In the genomic region with DNA sequence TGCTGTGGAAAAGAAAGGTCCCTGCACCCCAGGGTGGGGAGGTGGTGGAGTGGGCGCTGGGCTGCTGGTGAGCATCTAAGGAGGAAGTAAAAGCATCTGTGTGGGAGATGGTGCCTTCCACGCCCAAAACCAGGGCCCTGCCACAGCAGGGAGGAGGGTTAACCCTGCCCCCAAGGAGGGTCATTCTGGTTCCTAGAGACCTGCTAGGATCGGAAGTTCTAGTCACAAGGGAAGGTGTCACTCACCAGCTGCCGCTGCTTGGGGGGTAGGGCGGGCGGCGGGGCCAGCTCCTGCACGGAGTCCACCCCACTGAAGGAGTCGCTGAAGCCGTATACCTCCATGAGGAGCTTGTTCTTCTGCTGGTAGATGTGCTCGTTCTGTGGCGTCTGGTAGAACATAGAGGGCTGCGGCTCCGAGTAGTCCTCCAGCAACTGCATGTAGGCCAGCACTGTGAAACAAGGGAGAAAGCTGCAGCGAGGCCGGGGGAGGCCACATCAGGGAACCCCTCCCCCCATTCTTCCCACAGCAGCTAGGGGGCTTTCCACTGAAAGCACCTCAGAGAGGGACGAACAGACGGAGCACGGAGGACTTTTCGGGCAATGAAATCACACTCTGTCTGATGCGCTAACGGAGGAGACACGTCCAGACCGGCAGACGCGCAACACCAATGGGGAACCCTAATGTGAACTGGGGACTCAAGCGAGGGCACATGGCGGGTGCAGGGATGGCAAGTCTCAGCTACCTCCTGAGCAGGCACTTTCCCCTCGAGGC, we compare ENCODE assay signal across 10 cellular contexts.
DNase-seq lines count a peak whose midpoint lies in the region; ATAC-seq and TF ChIP-seq lines count a peak whose summit lies in the region.
"Had no signal": no experiment of that assay in that cellular context is flagged by ENCODE, and none has a peak within 500 bp of the region (broad histone marks: within the 10 kb centered on the region; RNA-seq: fewer than 3 reads in every experiment).

No MANE protein-coding gene starts in this region.

- POLR2A ChIA-PET in activated CD4-positive, alpha-beta T cell treated with anti-CD3 and anti-CD28 coated beads, Interleukin-2, amount 10 ng/mL, durations not matched to agents 7 days and 5 days (lab: Charles Lee) = interaction anchor here (0.6 kb wide), 1 partner anchor 1040 kb away, joined by 8 read pairs; no protein-coding TSS in a partner anchor

- H3K36me3 Mint-ChIP-seq in activated CD4-positive, alpha-beta T cell treated with anti-CD3 and anti-CD28 coated beads, Interleukin-2, amount 10 ng/mL, durations not matched to agents 7 days and 5 days (ENCODE audit: low read depth) = peaks cover 58% of the 10 kb centered on the region
- peaks cover 82% of the 10 kb centered on the region for H3K36me3 Mint-ChIP-seq in activated T-helper 2 cell treated with anti-CD3 and anti-CD28 coated beads, Interferon-gamma antibody, Interleukin-2, Interleukin-4, amounts not matched to agents 10 μg/mL and 5 μg/mL and 100 μg/mL, durations not matched to agents 14 hours and 24 hours and 36 hours (ENCODE audit: low read depth)
- H3K36me3 Mint-ChIP-seq in stimulated activated memory B cell treated with anti-CD40 and anti-IgM and Interleukin-4, amounts not matched to agents 10 μg/mL and 1 μg/mL and 100 μg/mL, for 72 hours = peaks cover 84% of the 10 kb centered on the region
- H3K36me3 Mint-ChIP-seq in chondrocyte (ENCODE audit: low read depth) = peaks cover 37% of the 10 kb centered on the region

- no peaks in the 10 kb centered on the region for H3K27me3 Mint-ChIP-seq in activated CD4-positive, alpha-beta T cell treated with anti-CD3 and anti-CD28 coated beads, Interleukin-2, amount 10 ng/mL, durations not matched to agents 7 days and 5 days
- H3K27me3 Mint-ChIP-seq in activated T-helper 2 cell treated with anti-CD3 and anti-CD28 coated beads, Interferon-gamma antibody, Interleukin-2, Interleukin-4, amounts not matched to agents 10 μg/mL and 5 μg/mL and 100 μg/mL, durations not matched to agents 14 hours and 24 hours and 36 hours (ENCODE audit: low read depth) = no peaks in the 10 kb centered on the region
- H3K27me3 Mint-ChIP-seq in stimulated activated memory B cell treated with anti-CD40 and anti-IgM and Interleukin-4, amounts not matched to agents 10 μg/mL and 1 μg/mL and 100 μg/mL, for 72 hours = no peaks in the 10 kb centered on the region
- no peaks in the 10 kb centered on the region for H3K27me3 Mint-ChIP-seq in chondrocyte (ENCODE audit: low read depth)

- peaks cover 22% of the 10 kb centered on the region for H3K4me1 Mint-ChIP-seq in activated CD4-positive, alpha-beta T cell treated with anti-CD3 and anti-CD28 coated beads, Interleukin-2, amount 10 ng/mL, durations not matched to agents 7 days and 5 days
- H3K4me1 Mint-ChIP-seq in activated T-helper 2 cell treated with anti-CD3 and anti-CD28 coated beads, Interferon-gamma antibody, Interleukin-2, Interleukin-4, amounts not matched to agents 10 μg/mL and 5 μg/mL and 100 μg/mL, durations not matched to agents 14 hours and 24 hours and 36 hours (ENCODE audit: low read depth) = peaks cover 8% of the 10 kb centered on the region
- peaks cover 74% of the 10 kb centered on the region for H3K4me1 Mint-ChIP-seq in stimulated activated memory B cell treated with anti-CD40 and anti-IgM and Interleukin-4, amounts not matched to agents 10 μg/mL and 1 μg/mL and 100 μg/mL, for 72 hours
- H3K4me1 Mint-ChIP-seq in chondrocyte (ENCODE audit: low read depth) = peaks cover 13% of the 10 kb centered on the region

- H3K9me3 ChIP-seq in effector memory CD4-positive, alpha-beta T cell (ENCODE audit: control insufficient read depth, low read length) = no peaks in the 10 kb centered on the region

- H3K36me3 ChIP-seq in effector memory CD4-positive, alpha-beta T cell (ENCODE audit: control insufficient read depth, insufficient read depth, low read length) = peaks cover 87% of the 10 kb centered on the region

- intact Hi-C loops in activated T-helper 2 cell treated with anti-CD3 and anti-CD28 coated beads, Interferon-gamma antibody, Interleukin-2, Interleukin-4, amounts not matched to agents 10 μg/mL and 5 μg/mL and 100 μg/mL, durations not matched to agents 14 hours and 24 hours and 36 hours (cut with micrococcal nuclease) = no loop called here

- peak overlapping the region; percentile 39 for H3K27ac Mint-ChIP-seq in activated CD4-positive, alpha-beta T cell treated with anti-CD3 and anti-CD28 coated beads, Interleukin-2, amount 10 ng/mL, durations not matched to agents 7 days and 5 days
- peak overlapping the region; percentile 17 for H3K27ac Mint-ChIP-seq in activated T-helper 2 cell treated with anti-CD3 and anti-CD28 coated beads, Interferon-gamma antibody, Interleukin-2, Interleukin-4, amounts not matched to agents 10 μg/mL and 5 μg/mL and 100 μg/mL, durations not matched to agents 14 hours and 24 hours and 36 hours
- H3K27ac Mint-ChIP-seq in stimulated activated memory B cell treated with anti-CD40 and anti-IgM and Interleukin-4, amounts not matched to agents 10 μg/mL and 1 μg/mL and 100 μg/mL, for 72 hours = peak overlapping the region; percentile 99
- H3K27ac Mint-ChIP-seq in chondrocyte (ENCODE audit: unreplicated experiment) = no peak overlapping the region

- DNase-seq in activated CD4-positive, alpha-beta T cell treated with anti-CD3 and anti-CD28 coated beads, Interleukin-2, amount 10 ng/mL, durations not matched to agents 7 days and 5 days = no peak
- no peak for DNase-seq in activated CD4-positive, alpha-beta T cell treated with anti-CD3 and anti-CD28 coated beads, Interleukin-2, amount 50 U/mL, for 1 hour
- no peak for DNase-seq in activated T-helper 2 cell treated with anti-CD3 and anti-CD28 coated beads, Interferon-gamma antibody, Interleukin-2, Interleukin-4, amounts not matched to agents 10 μg/mL and 5 μg/mL and 100 μg/mL, durations not matched to agents 14 hours and 24 hours and 36 hours (ENCODE audit: low spot score)
- DNase-seq in effector memory CD4-positive, alpha-beta T cell = no peak
- DNase-seq in T-helper 9 cell (no peak), chondrocyte (ENCODE audit: low spot score) (no peak)
- DNase-seq: NCI-H2107; stimulated activated CD4-positive, alpha-beta T cell treated with anti-CD3 and anti-CD28 coated beads, Interleukin-2, amount 100 ng/mL, for 24 hours had no signal

- no peak for TF ChIP-seq CTCF in chondrocyte (IDR thresholded peaks at IDR 0.05)

- no peaks in the 10 kb centered on the region for H3K27me3 ChIP-seq in effector memory CD4-positive, alpha-beta T cell (replicated peaks; ENCODE audit: control insufficient read depth, insufficient read depth, low read length, poor library complexity, severe bottlenecking)

- H3K9me3 Mint-ChIP-seq in activated CD4-positive, alpha-beta T cell treated with anti-CD3 and anti-CD28 coated beads, Interleukin-2, amount 10 ng/mL, durations not matched to agents 7 days and 5 days = no peaks in the 10 kb centered on the region
- no peaks in the 10 kb centered on the region for H3K9me3 Mint-ChIP-seq in activated T-helper 2 cell treated with anti-CD3 and anti-CD28 coated beads, Interferon-gamma antibody, Interleukin-2, Interleukin-4, amounts not matched to agents 10 μg/mL and 5 μg/mL and 100 μg/mL, durations not matched to agents 14 hours and 24 hours and 36 hours
- no peaks in the 10 kb centered on the region for H3K9me3 Mint-ChIP-seq in stimulated activated memory B cell treated with anti-CD40 and anti-IgM and Interleukin-4, amounts not matched to agents 10 μg/mL and 1 μg/mL and 100 μg/mL, for 72 hours
- H3K9me3 Mint-ChIP-seq in chondrocyte (ENCODE audit: low read depth) = no peaks in the 10 kb centered on the region

- H3K4me1 ChIP-seq in effector memory CD4-positive, alpha-beta T cell (ENCODE audit: control insufficient read depth, insufficient read depth, low read length, poor library complexity, severe bottlenecking) = peaks cover 3% of the 10 kb centered on the region

- peak; percentile 49 for ATAC-seq in HG03039 (IDR thresholded peaks at IDR 0.05; ENCODE audit: unreplicated experiment)
- ATAC-seq in stimulated activated memory B cell treated with anti-CD40 and anti-IgM and Interleukin-4, amounts not matched to agents 10 μg/mL and 1 μg/mL and 100 μg/mL, for 72 hours = peak; percentile 91

- H3K4me3 ChIP-seq in effector memory CD4-positive, alpha-beta T cell (ENCODE audit: insufficient read depth, low read depth, low read length, poor library complexity, severe bottlenecking) = no peak overlapping the region

- no peak overlapping the region for H3K27ac ChIP-seq in effector memory CD4-positive, alpha-beta T cell (ENCODE audit: insufficient read depth, low read length, poor library complexity, severe bottlenecking)

- CTCF ChIA-PET in activated CD4-positive, alpha-beta T cell treated with anti-CD3 and anti-CD28 coated beads, Interleukin-2, amount 10 ng/mL, durations not matched to agents 7 days and 5 days (lab: Charles Lee) = interaction anchor here (0.6 to 1.4 kb wide), 4 partner anchors 11 to 528 kb away, joined by 3 to 5 read pairs (median 4); no protein-coding TSS in a partner anchor

- no peak overlapping the region for H3K4me3 Mint-ChIP-seq in activated CD4-positive, alpha-beta T cell treated with anti-CD3 and anti-CD28 coated beads, Interleukin-2, amount 10 ng/mL, durations not matched to agents 7 days and 5 days
- no peak overlapping the region for H3K4me3 Mint-ChIP-seq in activated T-helper 2 cell treated with anti-CD3 and anti-CD28 coated beads, Interferon-gamma antibody, Interleukin-2, Interleukin-4, amounts not matched to agents 10 μg/mL and 5 μg/mL and 100 μg/mL, durations not matched to agents 14 hours and 24 hours and 36 hours (ENCODE audit: low read depth)
- peak overlapping the region; percentile 77 for H3K4me3 Mint-ChIP-seq in stimulated activated memory B cell treated with anti-CD40 and anti-IgM and Interleukin-4, amounts not matched to agents 10 μg/mL and 1 μg/mL and 100 μg/mL, for 72 hours
- no peak overlapping the region for H3K4me3 Mint-ChIP-seq in chondrocyte (ENCODE audit: unreplicated experiment)
